In genomic region chr1:2587071-2587859, GRCh38 we compare ENCODE assay signal across 8 cellular contexts. TPM values are rescaled to one million over a fixed set of nuclear protein-coding genes. Genes with fewer than 3 reads are reported as not detected.
DNase-seq lines count a peak whose midpoint lies in the region; ATAC-seq and TF ChIP-seq lines count a peak whose summit lies in the region.

No MANE protein-coding gene starts in this region.

- H3K4me1 ChIP-seq in CD4-positive, CD25-positive, alpha-beta regulatory T cell (ENCODE audit: control insufficient read depth, insufficient read depth, low read length, poor library complexity, severe bottlenecking) = peaks cover 48% of the 10 kb centered on the region
- peaks cover 34 to 40% of the 10 kb centered on the region in 2 experiments for H3K4me1 ChIP-seq in neutrophil (ENCODE audit: control insufficient read depth in 1 of 2, insufficient read depth in 1 of 2, low read depth in 1 of 2, low read length in 1 of 2)

- no peak for ATAC-seq in CD4-positive, CD25-positive, alpha-beta regulatory T cell (ENCODE audit: low read depth in 2 of 2)

- TF ChIP-seq CTCF in neutrophil (IDR thresholded peaks at IDR 0.05) = no peak

- H3K27ac Mint-ChIP-seq in CD4-positive, CD25-positive, alpha-beta regulatory T cell = peak overlapping the region in 1 of 3 donors; percentile 44
- peak overlapping the region; percentile 45 for H3K27ac Mint-ChIP-seq in T-helper 2 cell treated with Interferon-gamma antibody and Interleukin-4, amounts not matched to agents 5 μg/mL and 100 μg/mL, for 36 hours

- no peaks in the 10 kb centered on the region for H3K9me3 Mint-ChIP-seq in CD4-positive, CD25-positive, alpha-beta regulatory T cell
- H3K9me3 Mint-ChIP-seq in T-helper 2 cell treated with Interferon-gamma antibody and Interleukin-4, amounts not matched to agents 5 μg/mL and 100 μg/mL, for 36 hours = no peaks in the 10 kb centered on the region

- H3K9me3 ChIP-seq in CD4-positive, CD25-positive, alpha-beta regulatory T cell (ENCODE audit: control insufficient read depth in 2 of 2, low read length in 2 of 2) = no peaks in the 10 kb centered on the region
- no peaks in the 10 kb centered on the region for H3K9me3 ChIP-seq in neutrophil

- H3K27me3 Mint-ChIP-seq in CD4-positive, CD25-positive, alpha-beta regulatory T cell = no peaks in the 10 kb centered on the region
- H3K27me3 Mint-ChIP-seq in T-helper 2 cell treated with Interferon-gamma antibody and Interleukin-4, amounts not matched to agents 5 μg/mL and 100 μg/mL, for 36 hours (ENCODE audit: low read depth) = no peaks in the 10 kb centered on the region

- peaks cover 16 to 45% (median 26%) of the 10 kb centered on the region in 4 donors for H3K4me1 Mint-ChIP-seq in CD4-positive, CD25-positive, alpha-beta regulatory T cell
- peaks cover 19% of the 10 kb centered on the region for H3K4me1 Mint-ChIP-seq in T-helper 2 cell treated with Interferon-gamma antibody and Interleukin-4, amounts not matched to agents 5 μg/mL and 100 μg/mL, for 36 hours (ENCODE audit: low read depth)

- H3K4me3 ChIP-seq in CD4-positive, CD25-positive, alpha-beta regulatory T cell (ENCODE audit: low read depth, low read length) = no peak overlapping the region
- peak overlapping the region; percentile 86 to 88 for H3K4me3 ChIP-seq in neutrophil (ENCODE audit: low read depth in 1 of 2, low read length in 1 of 2)

- peak overlapping the region; percentile 98 for H3K27ac ChIP-seq in CD4-positive, CD25-positive, alpha-beta regulatory T cell (ENCODE audit: insufficient read depth, low read length, poor library complexity, severe bottlenecking)
- H3K27ac ChIP-seq in epithelial cell of prostate (peak overlapping the region; percentile 76), neutrophil (peak overlapping the region; percentile 100)

- DNase-seq in CD4-positive, CD25-positive, alpha-beta regulatory T cell = peak in 1 of 3 donors; percentile 57
- DNase-seq in HCEC 1CT (peak; percentile 3), epithelial cell of prostate (ENCODE audit: low read depth, low spot score) (no peak), NCI-H446 treated with DMSO at 0.1 percent for 48 hours (lab: John Stamatoyannopoulos, UW) (no peak), UCSD-AML1 (lab: John Stamatoyannopoulos, UW; ENCODE audit: unreplicated experiment) (no peak)
- DNase-seq in T-helper 2 cell treated with Interferon-gamma antibody and Interleukin-4, amounts not matched to agents 5 μg/mL and 100 μg/mL, for 36 hours (ENCODE audit: low spot score) = no peak
- DNase-seq in NK-92 treated with Interleukin-12 subunit alpha and Interleukin-12 subunit beta, amount 100 ng/mL, for 24 hours (lab: John Stamatoyannopoulos, UW) = no peak

- no peaks in the 10 kb centered on the region for H3K27me3 ChIP-seq in CD4-positive, CD25-positive, alpha-beta regulatory T cell (ENCODE audit: control insufficient read depth, insufficient read depth, low read length)
- peaks cover 31% of the 10 kb centered on the region for H3K27me3 ChIP-seq in neutrophil

- H3K36me3 ChIP-seq in CD4-positive, CD25-positive, alpha-beta regulatory T cell (ENCODE audit: control insufficient read depth, insufficient read depth, low read length) = peaks cover 4% of the 10 kb centered on the region
- no peaks in the 10 kb centered on the region for H3K36me3 ChIP-seq in neutrophil

- no peaks in the 10 kb centered on the region for H3K36me3 Mint-ChIP-seq in CD4-positive, CD25-positive, alpha-beta regulatory T cell
- H3K36me3 Mint-ChIP-seq in T-helper 2 cell treated with Interferon-gamma antibody and Interleukin-4, amounts not matched to agents 5 μg/mL and 100 μg/mL, for 36 hours (ENCODE audit: low read depth) = peaks cover 6% of the 10 kb centered on the region

- peak overlapping the region; percentile 68 to 90 (median 84) for H3K4me3 Mint-ChIP-seq in CD4-positive, CD25-positive, alpha-beta regulatory T cell
- peak overlapping the region; percentile 74 for H3K4me3 Mint-ChIP-seq in T-helper 2 cell treated with Interferon-gamma antibody and Interleukin-4, amounts not matched to agents 5 μg/mL and 100 μg/mL, for 36 hours

RNA-seq across cellular contexts. Expression of gene PRXL2B, which starts 0.7 kb away (rescaled TPM):
- 24.5 TPM for total RNA-seq in CD4-positive, CD25-positive, alpha-beta regulatory T cell
- polyA plus RNA-seq in CD4-positive, CD25-positive, alpha-beta regulatory T cell = 10 to 100 TPM; 24.7 to 31.1 (median 27.2) TPM

RNA-seq across cellular contexts. Expression of gene TNFRSF14, which starts 31.1 kb away (rescaled TPM):
- total RNA-seq in CD4-positive, CD25-positive, alpha-beta regulatory T cell = 235 TPM
- polyA plus RNA-seq in CD4-positive, CD25-positive, alpha-beta regulatory T cell = 10 to 100 TPM; 57.3 to 75.8 (median 73.8) TPM

RNA-seq across cellular contexts. Expression of gene MMEL1, which starts 45.6 kb away (rescaled TPM):
- 0.79 TPM for total RNA-seq in CD4-positive, CD25-positive, alpha-beta regulatory T cell
- polyA plus RNA-seq in CD4-positive, CD25-positive, alpha-beta regulatory T cell = 10 to 100 TPM; 11.7 to 18.1 (median 15.4) TPM

RNA-seq across cellular contexts. Expression of gene HES5, which starts 57.2 kb away (rescaled TPM):
- not detected for total RNA-seq in CD4-positive, CD25-positive, alpha-beta regulatory T cell
- polyA plus RNA-seq in CD4-positive, CD25-positive, alpha-beta regulatory T cell = not detected
